ENCODE assay signal across 9 cellular contexts in genomic region chr5:68251804-68252648, GRCh38. TPM values are rescaled to one million over a fixed set of nuclear protein-coding genes. Genes with fewer than 3 reads are reported as not detected.
DNase-seq lines count a peak whose midpoint lies in the region; ATAC-seq, FAIRE-seq and TF ChIP-seq lines count a peak whose summit lies in the region.
"Had no signal": no experiment of that assay in that cellular context is flagged by ENCODE, and none has a peak within 500 bp of the region (broad histone marks: within the 10 kb centered on the region; RNA-seq: fewer than 3 reads in every experiment).

No MANE protein-coding gene starts in this region.

- H3K4me3 ChIP-seq in breast epithelium (peak overlapping the region; percentile 15 to 41 (median 16)), lower leg skin (ENCODE audit: low read depth, poor library complexity, severe bottlenecking) (no peak overlapping the region), testis (no peak overlapping the region)

- H3K27ac ChIP-seq in breast epithelium (peak overlapping the region; percentile 81 to 86), testis (peak overlapping the region in 1 of 2 donors; percentile 62)
- H3K27ac ChIP-seq: 22Rv1 had no signal

- no peak for TF ChIP-seq POLR2A in breast epithelium (IDR thresholded peaks at IDR 0.05)
- no peak for TF ChIP-seq POLR2A in lower leg skin (IDR thresholded peaks at IDR 0.05)
- no peak for TF ChIP-seq POLR2A in testis (IDR thresholded peaks at IDR 0.05)

- intact Hi-C loops in breast epithelium (cut with DNase I; ENCODE audit: low total_unique reads) = loop anchor here (10.0 kb wide), 1 partner anchor 1007 kb away; no protein-coding TSS in a partner anchor
- intact Hi-C loops in lower leg skin (cut with DNase I; ENCODE audit: low total_unique reads) = no loop called here
- intact Hi-C loops in testis (cut with DNase I; ENCODE audit: low total_unique reads) = loop anchor here (10.0 kb wide), 1 partner anchor 1007 kb away; no protein-coding TSS in a partner anchor

- no peak for FAIRE-seq in HTR-8/SVneo (lab: Jason Lieb, UNC)

- H3K9me3 ChIP-seq in breast epithelium (no peaks in the 10 kb centered on the region), testis (no peaks in the 10 kb centered on the region)

- H3K27me3 ChIP-seq in breast epithelium (no peaks in the 10 kb centered on the region), testis (no peaks in the 10 kb centered on the region)

- H3K4me1 ChIP-seq in breast epithelium (peaks cover 11 to 27% of the 10 kb centered on the region in 2 donors), testis (peaks cover 53% of the 10 kb centered on the region)

- WGBS in lower leg skin, 2 donors = 14 to 30% methylated on average over 7 of the region's 7 CpGs
- WGBS in testis, 2 donors = 56 to 62% methylated on average over 7 of the region's 7 CpGs

- peak; percentile 26 for DNase-seq in DMS 273 (lab: John Stamatoyannopoulos, UW; ENCODE audit: unreplicated experiment)
- no peak for DNase-seq in DMS 273 treated with DMSO at 0.1 percent for 48 hours (lab: John Stamatoyannopoulos, UW)
- DNase-seq in breast epithelium (ENCODE audit: low spot score in 2 of 2) = no peak
- DNase-seq in lower leg skin (ENCODE audit: low spot score in 2 of 2) = peak; percentile 80 to 93
- DNase-seq in testis = peak; percentile 61
- no peak for DNase-seq in stimulated activated CD4-positive, alpha-beta T cell treated with anti-CD3 and anti-CD28 coated beads, Interleukin-1b, Interleukin-23, amount 100 ng/mL, for 48 hours
- no peak for DNase-seq in HTR-8/SVneo (ENCODE audit: insufficient read length, low spot score)

- TF ChIP-seq CTCF in breast epithelium (IDR thresholded peaks at IDR 0.05) (no peak), lower leg skin (IDR thresholded peaks at IDR 0.05) (no peak), testis (IDR thresholded peaks at IDR 0.05) (no peak)

- H3K36me3 ChIP-seq in breast epithelium (no peaks in the 10 kb centered on the region), testis (ENCODE audit: low read depth, missing control alignments) (no peaks in the 10 kb centered on the region)

- ATAC-seq in GM21528 (IDR thresholded peaks at IDR 0.05; ENCODE audit: low FRiP score, unreplicated experiment) = no peak

RNA-seq across cellular contexts. Expression of gene PIK3R1, which starts 36.5 kb away (rescaled TPM):
- total RNA-seq in breast epithelium (100 to 1,000 TPM; 193 to 429 (median 275) TPM), lower leg skin (100 to 1,000 TPM; 102 to 245 (median 137) TPM), testis (10 to 100 TPM; 48.1 to 63.7 TPM)
- 16.9 TPM for polyA plus RNA-seq in testis (ENCODE audit: insufficient read depth, low read depth, low replicate concordance)

Comparison
In these comparisons a context has a peak if more than half of its experiments do, and no peak if none do; other contexts are left out.
1. DNase-seq: peak in DMS 273 (single experiment), lower leg skin (2 of 2) and testis (single experiment); none in DMS 273 treated with DMSO at 0.1 percent for 48 hours (single experiment), breast epithelium (0 of 2), stimulated activated CD4-positive, alpha-beta T cell treated with anti-CD3 and anti-CD28 coated beads, Interleukin-1b, Interleukin-23, amount 100 ng/mL, for 48 hours (single experiment) and HTR-8/SVneo (single experiment).
2. H3K4me3 ChIP-seq: peak in breast epithelium (3 of 3); none in lower leg skin (single experiment) and testis (0 of 2).